In the genomic region with DNA sequence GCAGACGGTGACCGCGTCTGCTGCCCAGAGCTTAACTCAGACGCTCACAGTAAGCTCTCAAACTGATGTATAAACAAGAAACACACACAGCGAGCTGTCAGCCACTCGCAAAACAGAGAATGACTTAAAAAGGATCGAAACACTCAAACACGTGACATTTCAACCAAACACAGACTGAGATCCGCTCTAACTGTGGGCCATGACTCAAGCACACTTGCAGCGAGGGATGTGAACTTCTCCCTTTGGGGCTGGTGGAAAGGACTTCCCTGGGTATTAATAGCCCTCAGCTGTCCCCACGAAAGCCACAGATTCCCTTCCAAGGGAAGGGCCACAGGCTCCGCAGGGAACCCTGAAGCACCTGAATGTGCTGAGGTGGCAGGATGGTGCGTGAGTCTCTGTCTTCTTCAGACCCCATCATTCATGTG, we compare ENCODE assay signal across 8 cellular contexts. TPM values are rescaled to one million over a fixed set of nuclear protein-coding genes. Genes with fewer than 3 reads are reported as not detected.
A peak's percentile ranks its signal among the peaks of the same experiment; 100 is the strongest.
DNase-seq lines count a peak whose midpoint lies in the region; ATAC-seq and TF ChIP-seq lines count a peak whose summit lies in the region.

No MANE protein-coding gene starts in this region.

- WGBS in IMR-90 (ENCODE audit: extremely low coverage in 2 of 2, insufficient read length in 1 of 2), 2 experiments = no CpG with 5 or more reads among the region's 13 CpGs

- peak; percentile 35 for DNase-seq in activated CD4-positive, alpha-beta T cell treated with anti-CD3 and anti-CD28 coated beads for 1 hour
- no peak for DNase-seq in activated CD4-positive, alpha-beta T cell treated with anti-CD3 and anti-CD28 coated beads, Interleukin-2, amount 50 U/mL, for 4 hours
- DNase-seq in IMR-90 (peak; percentile 59), amniotic epithelial cell (ENCODE audit: low read depth) (peak; percentile 39), NCI-H345 (lab: John Stamatoyannopoulos, UW) (no peak), DMS79 (lab: John Stamatoyannopoulos, UW) (no peak), SHP77 treated with DMSO at 0.1 percent for 48 hours (lab: John Stamatoyannopoulos, UW) (no peak)
- peak; percentile 63 for DNase-seq in stimulated activated CD8-positive, alpha-beta memory T cell treated with anti-CD3 and anti-CD28 coated beads, Interleukin-4, amount 100 ng/mL, for 48 hours

- H3K79me1 ChIP-seq in IMR-90 (ENCODE audit: low read depth in 1 of 2, low read length in 2 of 2) = no peaks in the 10 kb centered on the region

- no peak overlapping the region for H2AK9ac ChIP-seq in IMR-90 (replicated peaks; ENCODE audit: low read depth, low read length, poor library complexity)

- in situ Hi-C loops in IMR-90 (cut with MboI; ENCODE audit: low sequenced_read_pairs) = no loop called here

- H3K18ac ChIP-seq in IMR-90 (ENCODE audit: low read depth, low read length) = no peak overlapping the region

- peaks cover 9% of the 10 kb centered on the region; the same call in 1 of the 2 replicates for H3K27me3 ChIP-seq in IMR-90 (ENCODE audit: control insufficient read depth, insufficient read depth, low read length)

- H3K23ac ChIP-seq in IMR-90 (ENCODE audit: low read depth, low read length) = no peak overlapping the region

- no TSS peak for BruUV-seq in IMR-90 (replicated peaks; lab: Mats Ljungman, UMichigan)

- no peaks in the 10 kb centered on the region for H4K20me1 ChIP-seq in IMR-90 (ENCODE audit: insufficient read depth, low read length)

- H2BK20ac ChIP-seq in IMR-90 (ENCODE audit: low read depth, low read length) = no peak overlapping the region

- H4K91ac ChIP-seq in IMR-90 (ENCODE audit: insufficient read depth, low read depth, low read length) = no peak overlapping the region

- POLR2A ChIA-PET in IMR-90 (lab: Charles Lee; ENCODE audit: unreplicated experiment) = interaction anchor here (0.5 kb wide), 1 partner anchor 1125 kb away, joined by 3 read pairs; a partner anchor contains a TSS

- TF ChIP-seq RAD21 in IMR-90 (IDR thresholded peaks at IDR 0.05; ENCODE audit: low read length) = no peak

- no peak overlapping the region for H2BK5ac ChIP-seq in IMR-90 (ENCODE audit: low read depth, low read length, poor library complexity, severe bottlenecking)

- H3K56ac ChIP-seq in IMR-90 (ENCODE audit: extremely low read depth, insufficient read depth, low read length) = no peak overlapping the region

- no peak overlapping the region for H2AK5ac ChIP-seq in IMR-90 (ENCODE audit: low read depth, low read length)

- H4K8ac ChIP-seq in IMR-90 (ENCODE audit: low read depth in 2 of 2, low read length in 2 of 2) = no peak overlapping the region

- H3K9me3 ChIP-seq in IMR-90 (ENCODE audit: control insufficient read depth, insufficient read depth, low read length) = no peaks in the 10 kb centered on the region

- H2BK15ac ChIP-seq in IMR-90 (ENCODE audit: low read depth, low read length) = no peak overlapping the region

- H2BK120ac ChIP-seq in IMR-90 (ENCODE audit: low read depth, low read length) = no peak overlapping the region

- no peak overlapping the region for H3K14ac ChIP-seq in IMR-90 (replicated peaks; ENCODE audit: low read depth, low read length)

- H4K5ac ChIP-seq in IMR-90 (ENCODE audit: low read depth, low read length) = no peak overlapping the region

- H3K4me1 ChIP-seq in IMR-90 (ENCODE audit: control insufficient read depth, insufficient read depth, low read length) = peaks cover 2% of the 10 kb centered on the region; the same call in 1 of the 2 replicates

- H3K4ac ChIP-seq in IMR-90 (ENCODE audit: low read depth, low read length) = no peak overlapping the region

- H3K9me1 ChIP-seq in IMR-90 (ENCODE audit: insufficient read depth, low read length) = no peaks in the 10 kb centered on the region

- no peaks in the 10 kb centered on the region for H3K36me3 ChIP-seq in IMR-90 (ENCODE audit: control insufficient read depth, insufficient read depth, low read length)

- peak; percentile 78 for ATAC-seq in IMR-90 (ENCODE audit: low read depth)

- no peak overlapping the region for H3K4me3 ChIP-seq in IMR-90 (ENCODE audit: insufficient read depth, low read depth, low read length)

- H2AFZ ChIP-seq in IMR-90 (replicated peaks; ENCODE audit: low read length, poor library complexity) = no peak overlapping the region

- no peak overlapping the region for H3K9ac ChIP-seq in IMR-90 (ENCODE audit: low read depth, low read length)

- no peak for TF ChIP-seq POLR2A in IMR-90 (IDR thresholded peaks at IDR 0.05; ENCODE audit: low read depth, low read length)

- CTCF ChIA-PET in IMR-90 (lab: Yijun Ruan, JAX) = interaction anchor here (1.7 kb wide), 1 partner anchor 10 kb away, joined by 5 read pairs; no protein-coding TSS in a partner anchor

- no peak overlapping the region; the same call in 1 of the 2 replicates for H3K4me2 ChIP-seq in IMR-90 (ENCODE audit: low read depth, low read length)

- no peak for TF ChIP-seq CTCF in IMR-90 (conservative IDR thresholded peaks at IDR 0.05; ENCODE audit: low read depth, low read length)

- intact Hi-C loops in IMR-90 (cut with micrococcal nuclease) = no loop called here

- dilution Hi-C loops in IMR-90 (cut with HindIII; ENCODE audit: low sequenced_read_pairs, unreplicated experiment) = no loop called here

- no peak overlapping the region for H3K27ac ChIP-seq in IMR-90 (ENCODE audit: insufficient read depth, low read length)

TF ChIP-seq in IMR-90, 13 proteins besides CTCF, POLR2A, EP300 and RAD21:
- TF ChIP-seq, protein P1, sequence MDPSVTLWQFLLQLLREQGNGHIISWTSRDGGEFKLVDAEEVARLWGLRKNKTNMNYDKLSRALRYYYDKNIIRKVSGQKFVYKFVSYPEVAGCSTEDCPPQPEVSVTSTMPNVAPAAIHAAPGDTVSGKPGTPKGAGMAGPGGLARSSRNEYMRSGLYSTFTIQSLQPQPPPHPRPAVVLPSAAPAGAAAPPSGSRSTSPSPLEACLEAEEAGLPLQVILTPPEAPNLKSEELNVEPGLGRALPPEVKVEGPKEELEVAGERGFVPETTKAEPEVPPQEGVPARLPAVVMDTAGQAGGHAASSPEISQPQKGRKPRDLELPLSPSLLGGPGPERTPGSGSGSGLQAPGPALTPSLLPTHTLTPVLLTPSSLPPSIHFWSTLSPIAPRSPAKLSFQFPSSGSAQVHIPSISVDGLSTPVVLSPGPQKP (IDR thresholded peaks at IDR 0.05; ENCODE audit: borderline replicate concordance, low read depth, low read length) = no peak
- TF ChIP-seq BHLHE40 (IDR thresholded peaks at IDR 0.05; ENCODE audit: low read depth, low read length) = peak; percentile 33; the same call in 1 of the 2 replicates
- TF ChIP-seq, protein P2, sequence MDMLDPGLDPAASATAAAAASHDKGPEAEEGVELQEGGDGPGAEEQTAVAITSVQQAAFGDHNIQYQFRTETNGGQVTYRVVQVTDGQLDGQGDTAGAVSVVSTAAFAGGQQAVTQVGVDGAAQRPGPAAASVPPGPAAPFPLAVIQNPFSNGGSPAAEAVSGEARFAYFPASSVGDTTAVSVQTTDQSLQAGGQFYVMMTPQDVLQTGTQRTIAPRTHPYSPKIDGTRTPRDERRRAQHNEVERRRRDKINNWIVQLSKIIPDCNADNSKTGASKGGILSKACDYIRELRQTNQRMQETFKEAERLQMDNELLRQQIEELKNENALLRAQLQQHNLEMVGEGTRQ (IDR thresholded peaks at IDR 0.05; ENCODE audit: low read depth, low read length) = peak; percentile 27; the same call in 1 of the 2 replicates

RNA-seq across cellular contexts. Expression of a gene that starts 29.1 kb away (rescaled TPM):
- 0.18 and 0.28 TPM in 2 replicates for total RNA-seq in IMR-90 (2012; rRNA removed)
- 0.11 and 0.17 TPM in 2 replicates for polyA plus RNA-seq in IMR-90 (2012; rRNA removed)
- polyA plus RNA-seq in IMR-90 (2012; cell fraction: cytosol; rRNA removed) = 0.02 and 0.04 TPM in 2 replicates
- 0.15 and 0.54 TPM in 2 replicates for polyA plus RNA-seq in IMR-90 (2012; cell fraction: nucleus; rRNA removed; ENCODE audit: low replicate concordance)

Comparison
In these comparisons a context has a peak if more than half of its experiments do, and no peak if none do; other contexts are left out.
1. DNase-seq: peak in activated CD4-positive, alpha-beta T cell treated with anti-CD3 and anti-CD28 coated beads for 1 hour (single experiment), IMR-90 (single experiment), amniotic epithelial cell (single experiment) and stimulated activated CD8-positive, alpha-beta memory T cell treated with anti-CD3 and anti-CD28 coated beads, Interleukin-4, amount 100 ng/mL, for 48 hours (single experiment); none in activated CD4-positive, alpha-beta T cell treated with anti-CD3 and anti-CD28 coated beads, Interleukin-2, amount 50 U/mL, for 4 hours (0 of 2), NCI-H345 (single experiment), DMS79 (single experiment) and SHP77 treated with DMSO at 0.1 percent for 48 hours (single experiment).